Comparison of ENCODE assay signal across 8 cellular contexts in the genomic region with DNA sequence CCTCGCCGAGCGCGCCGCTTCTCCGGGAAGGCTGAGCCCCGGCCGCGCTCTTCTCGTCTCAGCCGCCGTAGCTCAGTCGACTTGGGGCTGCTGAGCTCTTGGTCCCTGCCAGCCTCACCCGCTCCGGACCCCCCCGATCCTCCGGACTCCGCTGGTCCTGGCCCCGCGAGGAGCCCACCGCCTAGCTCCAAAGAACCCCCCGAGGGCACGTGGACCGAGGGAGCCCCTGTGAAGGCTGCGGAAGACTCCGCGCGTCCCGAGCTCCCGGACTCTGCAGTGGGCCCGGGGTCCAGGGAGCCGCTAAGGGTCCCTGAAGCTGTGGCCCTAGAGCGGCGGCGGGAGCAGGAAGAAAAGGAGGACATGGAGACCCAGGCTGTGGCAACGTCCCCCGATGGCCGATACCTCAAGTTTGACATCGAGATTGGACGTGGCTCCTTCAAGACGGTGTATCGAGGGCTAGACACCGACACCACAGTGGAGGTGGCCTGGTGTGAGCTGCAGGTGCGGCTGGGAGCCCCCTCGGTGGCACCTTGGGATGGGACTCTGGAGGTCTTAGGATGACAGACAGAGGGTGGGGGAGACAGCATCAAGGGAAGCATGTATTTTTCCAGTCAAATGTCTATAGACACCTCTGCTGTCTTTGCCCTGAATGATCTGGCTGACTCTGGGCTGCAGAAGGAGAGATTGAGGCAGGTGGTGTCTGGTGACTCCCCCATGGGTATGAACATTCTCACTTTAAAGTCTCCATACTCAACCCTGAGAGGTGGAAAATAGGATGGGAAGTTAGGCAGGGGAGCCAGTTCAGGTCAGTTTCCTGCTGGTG. TPM values are rescaled to one million over a fixed set of nuclear protein-coding genes. Genes with fewer than 3 reads are reported as not detected.
DNase-seq lines count a peak whose midpoint lies in the region; ATAC-seq and TF ChIP-seq lines count a peak whose summit lies in the region.

No MANE protein-coding gene starts in this region.

- peaks cover 55% of the 10 kb centered on the region for H3K27me3 Mint-ChIP-seq in activated CD4-positive, alpha-beta T cell treated with anti-CD3 and anti-CD28 coated beads, Interleukin-2, amount 10 ng/mL, durations not matched to agents 7 days and 5 days

- H3K4me3 Mint-ChIP-seq in activated CD4-positive, alpha-beta T cell treated with anti-CD3 and anti-CD28 coated beads, Interleukin-2, amount 10 ng/mL, durations not matched to agents 7 days and 5 days = no peak overlapping the region

- H3K27ac ChIP-seq in ascending aorta (no peak overlapping the region), gastrocnemius medialis (no peak overlapping the region)

- H3K4me1 ChIP-seq in ascending aorta = peaks cover 6% of the 10 kb centered on the region in 2 donors
- H3K4me1 ChIP-seq in gastrocnemius medialis = peaks cover 0 to 5% of the 10 kb centered on the region in 2 donors

- CTCF ChIA-PET in activated CD4-positive, alpha-beta T cell treated with anti-CD3 and anti-CD28 coated beads, Interleukin-2, amount 10 ng/mL, durations not matched to agents 7 days and 5 days (lab: Charles Lee) = interaction anchor here (1.0 kb wide), 1 partner anchor 17 kb away, joined by 3 read pairs; no protein-coding TSS in a partner anchor

- no peaks in the 10 kb centered on the region for H3K9me3 ChIP-seq in ascending aorta
- no peaks in the 10 kb centered on the region for H3K9me3 ChIP-seq in gastrocnemius medialis

- in situ Hi-C loops in gastrocnemius medialis (cut with MboI; ENCODE audit: low sequenced_read_pairs in 4 of 4) = no loop called here

- ATAC-seq in gastrocnemius medialis (no peak), HG03354 (IDR thresholded peaks at IDR 0.05; ENCODE audit: poor library complexity, severe bottlenecking, unreplicated experiment) (no peak)

- intact Hi-C loops in ascending aorta (cut with DNase I) = no loop called here
- intact Hi-C loops in gastrocnemius medialis (cut with DNase I; ENCODE audit: low total_unique reads) = no loop called here

- peaks cover 22% of the 10 kb centered on the region for H3K27me3 ChIP-seq in H7 (ENCODE audit: control insufficient read depth, insufficient read depth, low read length)
- peaks cover 12% of the 10 kb centered on the region for H3K27me3 ChIP-seq in ascending aorta
- H3K27me3 ChIP-seq in gastrocnemius medialis = peaks cover 51 to 56% (median 55%) of the 10 kb centered on the region in 3 donors

- no peak for DNase-seq in H7
- no peak for DNase-seq in ascending aorta (ENCODE audit: low spot score in 2 of 2)
- no peak for DNase-seq in gastrocnemius medialis
- DNase-seq in SHP77 (lab: John Stamatoyannopoulos, UW) = no peak
- DNase-seq in Ammon's horn (ENCODE audit: low spot score) = no peak
- no peak for DNase-seq in activated CD4-positive, alpha-beta T cell treated with anti-CD3 and anti-CD28 coated beads, Interleukin-2, amount 10 ng/mL, durations not matched to agents 7 days and 5 days

- peaks cover 27% of the 10 kb centered on the region for H3K36me3 Mint-ChIP-seq in activated CD4-positive, alpha-beta T cell treated with anti-CD3 and anti-CD28 coated beads, Interleukin-2, amount 10 ng/mL, durations not matched to agents 7 days and 5 days (ENCODE audit: low read depth)

- peaks cover 20% of the 10 kb centered on the region for H3K4me1 Mint-ChIP-seq in activated CD4-positive, alpha-beta T cell treated with anti-CD3 and anti-CD28 coated beads, Interleukin-2, amount 10 ng/mL, durations not matched to agents 7 days and 5 days

- no peak overlapping the region for H3K27ac Mint-ChIP-seq in activated CD4-positive, alpha-beta T cell treated with anti-CD3 and anti-CD28 coated beads, Interleukin-2, amount 10 ng/mL, durations not matched to agents 7 days and 5 days

- H3K36me3 ChIP-seq in H7 (replicated peaks; ENCODE audit: control insufficient read depth, insufficient read depth, low read length) = peaks cover 9% of the 10 kb centered on the region
- H3K36me3 ChIP-seq in ascending aorta = peaks cover 21 to 34% of the 10 kb centered on the region in 2 donors
- H3K36me3 ChIP-seq in gastrocnemius medialis = peaks cover 2 to 36% of the 10 kb centered on the region in 2 donors

- H3K4me3 ChIP-seq in H7 (ENCODE audit: insufficient read depth, low read depth, low read length) (peak overlapping the region; percentile 61), ascending aorta (peak overlapping the region; percentile 45 to 47), iPS-11a (ENCODE audit: low read depth, low read length) (peak overlapping the region; percentile 43), gastrocnemius medialis (peak overlapping the region in 3 of 4 donors; percentile 17 to 33 (median 26))

- no peak for TF ChIP-seq POLR2A in gastrocnemius medialis (IDR thresholded peaks at IDR 0.05)

- POLR2A ChIA-PET in activated CD4-positive, alpha-beta T cell treated with anti-CD3 and anti-CD28 coated beads, Interleukin-2, amount 10 ng/mL, durations not matched to agents 7 days and 5 days (lab: Charles Lee) = no interaction called here

- no peaks in the 10 kb centered on the region for H3K9me3 Mint-ChIP-seq in activated CD4-positive, alpha-beta T cell treated with anti-CD3 and anti-CD28 coated beads, Interleukin-2, amount 10 ng/mL, durations not matched to agents 7 days and 5 days

- no peak for TF ChIP-seq CTCF in ascending aorta (IDR thresholded peaks at IDR 0.05)
- TF ChIP-seq CTCF in gastrocnemius medialis (IDR thresholded peaks at IDR 0.05 in 4 of 5, conservative IDR thresholded peaks at IDR 0.05 in 1 of 5) = no peak

RNA-seq across cellular contexts. Expression of gene WNK4, which starts 0.6 kb away (rescaled TPM):
- total RNA-seq in H7 (2014; rRNA removed; shearing (Covaris generic)) = 0.24 and 0.44 TPM in 2 replicates
- total RNA-seq in ascending aorta (not detected), gastrocnemius medialis (not detected)
- under 1 TPM; 0.47 to 0.77 TPM for total RNA-seq in activated CD4-positive, alpha-beta T cell treated with anti-CD3 and anti-CD28 coated beads, Interleukin-2, amount 10 ng/mL, durations not matched to agents 7 days and 5 days

RNA-seq across cellular contexts. Expression of gene VPS25, which starts 7.8 kb away (rescaled TPM):
- total RNA-seq in H7 (2014; rRNA removed; shearing (Covaris generic)) = 146 and 152 TPM in 2 replicates
- total RNA-seq in ascending aorta (40.9 TPM), gastrocnemius medialis (10 to 100 TPM; 44.8 to 54.6 (median 53.5) TPM)
- 10 to 100 TPM; 51.9 to 59.4 TPM for total RNA-seq in activated CD4-positive, alpha-beta T cell treated with anti-CD3 and anti-CD28 coated beads, Interleukin-2, amount 10 ng/mL, durations not matched to agents 7 days and 5 days

RNA-seq across cellular contexts. Expression of gene COA3, which starts 17.5 kb away (rescaled TPM):
- total RNA-seq in H7 (2014; rRNA removed; shearing (Covaris generic)) = 75.9 and 89.7 TPM in 2 replicates
- total RNA-seq in ascending aorta = 9.8 TPM
- 100 to 1,000 TPM in 1 of 4 donors, 10 to 100 TPM in 3; 76.2 to 104 (median 86.8) TPM for total RNA-seq in gastrocnemius medialis
- 10 to 100 TPM; 41.2 to 45.1 TPM for total RNA-seq in activated CD4-positive, alpha-beta T cell treated with anti-CD3 and anti-CD28 coated beads, Interleukin-2, amount 10 ng/mL, durations not matched to agents 7 days and 5 days

RNA-seq across cellular contexts. Expression of gene CNTD1, which starts 17.6 kb away (rescaled TPM):
- total RNA-seq in H7 (2014; rRNA removed; shearing (Covaris generic)) = 0.17 TPM in 1 of 2 replicates, not detected in the other
- not detected for total RNA-seq in ascending aorta
- total RNA-seq in gastrocnemius medialis = not detected
- not detected for total RNA-seq in activated CD4-positive, alpha-beta T cell treated with anti-CD3 and anti-CD28 coated beads, Interleukin-2, amount 10 ng/mL, durations not matched to agents 7 days and 5 days

RNA-seq across cellular contexts. Expression of gene RAMP2, which starts 20.0 kb away (rescaled TPM):
- total RNA-seq in H7 (2014; rRNA removed; shearing (Covaris generic)) = 10.8 and 13.5 TPM in 2 replicates
- total RNA-seq in ascending aorta (80.5 TPM), gastrocnemius medialis (10 to 100 TPM; 17.5 to 31.2 (median 20.7) TPM)
- not detected for total RNA-seq in activated CD4-positive, alpha-beta T cell treated with anti-CD3 and anti-CD28 coated beads, Interleukin-2, amount 10 ng/mL, durations not matched to agents 7 days and 5 days
